ENCODE assay signal across 28 cellular contexts in the genomic region with DNA sequence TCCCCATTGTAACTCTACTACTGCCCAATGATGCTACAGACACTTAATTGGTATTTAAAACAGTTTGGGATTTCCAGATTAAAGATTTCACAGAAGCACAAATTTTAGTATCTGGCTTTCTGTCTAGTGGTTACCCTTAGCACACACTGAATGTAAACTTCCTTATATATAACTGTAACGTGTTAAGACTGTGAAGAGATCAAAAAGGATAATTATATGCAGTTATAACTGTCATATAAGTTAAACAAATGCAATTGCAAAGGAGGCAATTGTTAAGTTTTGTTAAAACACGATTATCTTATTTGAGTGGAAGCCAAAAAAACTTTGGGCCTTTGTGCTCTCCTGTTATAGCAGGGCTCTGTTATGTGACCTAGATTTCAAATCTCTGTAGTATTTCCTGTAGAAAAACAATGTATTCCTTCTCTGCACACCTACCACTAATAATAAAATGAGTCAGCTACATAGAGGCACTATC.
DNase-seq lines count a peak whose midpoint lies in the region; ATAC-seq, FAIRE-seq and TF ChIP-seq lines count a peak whose summit lies in the region.
"Had no signal": no experiment of that assay in that cellular context is flagged by ENCODE, and none has a peak within 500 bp of the region (broad histone marks: within the 10 kb centered on the region; RNA-seq: fewer than 3 reads in every experiment).

No MANE protein-coding gene starts in this region.

- TF ChIP-seq POLR2A in H54 (IDR thresholded peaks at IDR 0.05; ENCODE audit: low read depth, low read length): no peak

- H3K27me3 Mint-ChIP-seq in activated T-helper 17 cell treated with anti-CD3 and anti-CD28 coated beads, Interleukin-2, amount 50 U/mL, for 72 hours: no peaks in the 10 kb centered on the region
- no peaks in the 10 kb centered on the region for H3K27me3 Mint-ChIP-seq in natural killer cell treated with Interleukin-12 subunit alpha and Interleukin-12 subunit beta and Interleukin-15 and Interleukin-18, amount 100 ng/mL, for 72 hours
- H3K27me3 Mint-ChIP-seq: stimulated activated naive B cell treated with anti-CD40 and anti-IgM and Interleukin-4, amounts not matched to agents 10 μg/mL and 1 μg/mL and 100 μg/mL, for 72 hours had no signal

- H3K9me3 Mint-ChIP-seq in activated T-helper 17 cell treated with anti-CD3 and anti-CD28 coated beads, Interleukin-2, amount 50 U/mL, for 72 hours: peaks cover 5% of the 10 kb centered on the region
- peaks cover 3% of the 10 kb centered on the region for H3K9me3 Mint-ChIP-seq in natural killer cell treated with Interleukin-12 subunit alpha and Interleukin-12 subunit beta and Interleukin-15 and Interleukin-18, amount 100 ng/mL, for 72 hours
- H3K9me3 Mint-ChIP-seq: H9; T-helper 2 cell treated with Interferon-gamma antibody and Interleukin-4, amounts not matched to agents 5 μg/mL and 100 μg/mL, for 36 hours had no signal

- TF ChIP-seq CTCF in 22Rv1 (IDR thresholded peaks at IDR 0.05): no peak

- H3K4me1 Mint-ChIP-seq in activated T-helper 17 cell treated with anti-CD3 and anti-CD28 coated beads, Interleukin-2, amount 50 U/mL, for 72 hours: peaks cover 29% of the 10 kb centered on the region
- peaks cover 0 to 6% of the 10 kb centered on the region in 2 donors for H3K4me1 Mint-ChIP-seq in natural killer cell treated with Interleukin-12 subunit alpha and Interleukin-12 subunit beta and Interleukin-15 and Interleukin-18, amount 100 ng/mL, for 72 hours (ENCODE audit: low read depth in 2 of 2)
- H3K4me1 Mint-ChIP-seq: H9; stimulated activated naive B cell treated with anti-CD40 and anti-IgM and Interleukin-4, amounts not matched to agents 10 μg/mL and 1 μg/mL and 100 μg/mL, for 72 hours had no signal

- peak overlapping the region; percentile 48 for H3K4me3 Mint-ChIP-seq in activated T-helper 17 cell treated with anti-CD3 and anti-CD28 coated beads, Interleukin-2, amount 50 U/mL, for 72 hours
- H3K4me3 Mint-ChIP-seq in natural killer cell treated with Interleukin-12 subunit alpha and Interleukin-12 subunit beta and Interleukin-15 and Interleukin-18, amount 100 ng/mL, for 72 hours: no peak overlapping the region
- H3K4me3 Mint-ChIP-seq: H9; stimulated activated naive B cell treated with anti-CD40 and anti-IgM and Interleukin-4, amounts not matched to agents 10 μg/mL and 1 μg/mL and 100 μg/mL, for 72 hours; T-helper 2 cell treated with Interferon-gamma antibody and Interleukin-4, amounts not matched to agents 5 μg/mL and 100 μg/mL, for 36 hours had no signal

- ATAC-seq in activated T-helper 17 cell treated with anti-CD3 and anti-CD28 coated beads, Interleukin-2, amount 50 U/mL, for 72 hours (replicated peaks): peak; percentile 77
- no peak for ATAC-seq in HG03025 (IDR thresholded peaks at IDR 0.05; ENCODE audit: low FRiP score, unreplicated experiment)
- ATAC-seq in HG02763 (IDR thresholded peaks at IDR 0.05; ENCODE audit: unreplicated experiment): no peak
- no peak for ATAC-seq in natural killer cell treated with Interleukin-12 subunit alpha and Interleukin-12 subunit beta and Interleukin-15 and Interleukin-18, amount 100 ng/mL, for 72 hours
- ATAC-seq: stimulated activated naive B cell treated with anti-CD40 and anti-IgM and Interleukin-4, amounts not matched to agents 10 μg/mL and 1 μg/mL and 100 μg/mL, for 72 hours had no signal

- H3K27ac Mint-ChIP-seq in activated T-helper 17 cell treated with anti-CD3 and anti-CD28 coated beads, Interleukin-2, amount 50 U/mL, for 72 hours: peak overlapping the region; percentile 77
- no peak overlapping the region for H3K27ac Mint-ChIP-seq in natural killer cell treated with Interleukin-12 subunit alpha and Interleukin-12 subunit beta and Interleukin-15 and Interleukin-18, amount 100 ng/mL, for 72 hours
- H3K27ac Mint-ChIP-seq: H9; stimulated activated naive B cell treated with anti-CD40 and anti-IgM and Interleukin-4, amounts not matched to agents 10 μg/mL and 1 μg/mL and 100 μg/mL, for 72 hours; T-helper 2 cell treated with Interferon-gamma antibody and Interleukin-4, amounts not matched to agents 5 μg/mL and 100 μg/mL, for 36 hours had no signal

- FAIRE-seq in H54 (lab: Jason Lieb, UNC): peak; percentile 70
- peak; percentile 30 for FAIRE-seq in islet of Langerhans (lab: Jason Lieb, UNC)
- FAIRE-seq in RCC 7860 (lab: Jason Lieb, UNC): no peak
- FAIRE-seq: endometrium had no signal

- peak overlapping the region; percentile 9; the same call in 1 of the 2 replicates for H3K27ac ChIP-seq in 22Rv1
- H3K27ac ChIP-seq: BLaER1, coronary artery, testis, uterus, WERI-Rb-1 had no signal

- no peak for DNase-seq in H54 (ENCODE audit: insufficient read length, low spot score)
- no peak for DNase-seq in natural killer cell treated with Interleukin-12 subunit alpha and Interleukin-12 subunit beta and Interleukin-15 and Interleukin-18, amount 100 ng/mL, for 72 hours (ENCODE audit: low spot score)
- no peak for DNase-seq in RCC 7860 (ENCODE audit: low spot score)
- DNase-seq: ACHN; activated CD4-positive, alpha-beta T cell treated with anti-CD3 and anti-CD28 coated beads, Interleukin-2, amount 50 U/mL, for 4 hours; activated naive CD4-positive, alpha-beta T cell; activated T-cell treated with anti-CD3 and anti-CD28 coated beads for 4 hours; amniotic stem cell; EL; H9; Karpas-422; mammary epithelial cell; NCI-H2171; Peyer's patch; stimulated activated CD4-positive, alpha-beta T cell treated with anti-CD3 and anti-CD28 coated beads, Interleukin-2, amount 100 ng/mL, for 48 hours; stimulated activated naive B cell treated with anti-CD40 and anti-IgM and Interleukin-4, amounts not matched to agents 10 μg/mL and 1 μg/mL and 100 μg/mL, for 72 hours; testis; uterus; WERI-Rb-1 had no signal

- no peaks in the 10 kb centered on the region for H3K36me3 Mint-ChIP-seq in activated T-helper 17 cell treated with anti-CD3 and anti-CD28 coated beads, Interleukin-2, amount 50 U/mL, for 72 hours (ENCODE audit: low read depth)
- no peaks in the 10 kb centered on the region for H3K36me3 Mint-ChIP-seq in natural killer cell treated with Interleukin-12 subunit alpha and Interleukin-12 subunit beta and Interleukin-15 and Interleukin-18, amount 100 ng/mL, for 72 hours
